Comparison of ENCODE assay signal across 16 cellular contexts in genomic region chr2:207226243-207226642, GRCh38.
DNase-seq lines count a peak whose midpoint lies in the region; ATAC-seq and TF ChIP-seq lines count a peak whose summit lies in the region.
"Had no signal": no experiment of that assay in that cellular context is flagged by ENCODE, and none has a peak within 500 bp of the region (broad histone marks: within the 10 kb centered on the region; RNA-seq: fewer than 3 reads in every experiment).

No MANE protein-coding gene starts in this region.

- CTCF ChIA-PET in activated CD4-positive, alpha-beta memory T cell treated with anti-CD3 and anti-CD28 coated beads for 36 hours (lab: Charles Lee): interaction anchor here (1.2 to 1.3 kb wide), 2 partner anchors 15 to 62 kb away, joined by 4 to 6 read pairs; no protein-coding TSS in a partner anchor
- CTCF ChIA-PET in activated CD4-positive, alpha-beta memory T cell treated with anti-CD3 and anti-CD28 coated beads, Interleukin-2, amount 10 ng/mL, durations not matched to agents 7 days and 5 days (lab: Charles Lee): interaction anchor here (1.2 kb wide), 1 partner anchor 179 kb away, joined by 3 read pairs; no protein-coding TSS in a partner anchor

- ATAC-seq in gastroesophageal sphincter (no peak), GM21717 (IDR thresholded peaks at IDR 0.05; ENCODE audit: unreplicated experiment) (no peak), GM19452 (IDR thresholded peaks at IDR 0.05; ENCODE audit: unreplicated experiment) (no peak)
- ATAC-seq in stimulated activated memory B cell treated with anti-CD40 and anti-IgM and Interleukin-4, amounts not matched to agents 10 μg/mL and 1 μg/mL and 100 μg/mL, for 72 hours: no peak
- ATAC-seq: A549; CD8-positive, alpha-beta T cell; T-helper 17 cell had no signal

- no peaks in the 10 kb centered on the region for H3K9me3 Mint-ChIP-seq in activated CD4-positive, alpha-beta memory T cell treated with anti-CD3 and anti-CD28 coated beads for 36 hours
- H3K9me3 Mint-ChIP-seq in activated CD4-positive, alpha-beta memory T cell treated with anti-CD3 and anti-CD28 coated beads, Interleukin-2, amount 10 ng/mL, durations not matched to agents 7 days and 5 days: no peaks in the 10 kb centered on the region
- H3K9me3 Mint-ChIP-seq in stimulated activated memory B cell treated with anti-CD40 and anti-IgM and Interleukin-4, amounts not matched to agents 10 μg/mL and 1 μg/mL and 100 μg/mL, for 72 hours: peaks cover 3% of the 10 kb centered on the region
- H3K9me3 Mint-ChIP-seq: CD8-positive, alpha-beta T cell had no signal

- intact Hi-C loops in activated CD4-positive, alpha-beta memory T cell treated with anti-CD3 and anti-CD28 coated beads for 36 hours (cut with micrococcal nuclease): loop anchor here (1.0 to 10.0 kb wide), 2 partner anchors 59 to 241 kb away; no protein-coding TSS in a partner anchor

- no peak for DNase-seq in activated CD4-positive, alpha-beta memory T cell treated with anti-CD3 and anti-CD28 coated beads for 36 hours
- DNase-seq in activated CD4-positive, alpha-beta memory T cell treated with anti-CD3 and anti-CD28 coated beads, Interleukin-2, amount 10 ng/mL, durations not matched to agents 7 days and 5 days: no peak
- no peak for DNase-seq in SJSA1 (ENCODE audit: low read depth in 1 of 2, low spot score in 2 of 2)
- no peak for DNase-seq in HUDEP-2 (lab: John Stamatoyannopoulos, UW; ENCODE audit: unreplicated experiment in 76 of 76)
- DNase-seq: activated CD4-positive, alpha-beta T cell treated with anti-CD3 and anti-CD28 coated beads, Interleukin-2, amount 50 U/mL, for 4 hours; CD8-positive, alpha-beta T cell; foreskin keratinocyte; NCI-H526; posterior cingulate gyrus; T-helper 17 cell had no signal

- TF ChIP-seq POLR2A in gastroesophageal sphincter (IDR thresholded peaks at IDR 0.05): no peak

- H3K36me3 ChIP-seq in SJSA1 (no peaks in the 10 kb centered on the region), gastroesophageal sphincter (no peaks in the 10 kb centered on the region)
- H3K36me3 ChIP-seq: tibial nerve had no signal

- POLR2A ChIA-PET in activated CD4-positive, alpha-beta memory T cell treated with anti-CD3 and anti-CD28 coated beads for 36 hours (lab: Charles Lee): interaction anchor here (1.6 to 3.7 kb wide), 4 partner anchors 14 to 61 kb away, joined by 3 to 18 read pairs (median 10); partner anchors contain the start of gene KLF7
- POLR2A ChIA-PET in activated CD4-positive, alpha-beta memory T cell treated with anti-CD3 and anti-CD28 coated beads, Interleukin-2, amount 10 ng/mL, durations not matched to agents 7 days and 5 days (lab: Charles Lee): interaction anchor here (1.2 kb wide), 1 partner anchor 60 kb away, joined by 3 read pairs; the partner anchor contains the start of gene KLF7

- H3K4me3 Mint-ChIP-seq in activated CD4-positive, alpha-beta memory T cell treated with anti-CD3 and anti-CD28 coated beads for 36 hours: no peak overlapping the region
- H3K4me3 Mint-ChIP-seq in activated CD4-positive, alpha-beta memory T cell treated with anti-CD3 and anti-CD28 coated beads, Interleukin-2, amount 10 ng/mL, durations not matched to agents 7 days and 5 days: no peak overlapping the region
- H3K4me3 Mint-ChIP-seq in stimulated activated memory B cell treated with anti-CD40 and anti-IgM and Interleukin-4, amounts not matched to agents 10 μg/mL and 1 μg/mL and 100 μg/mL, for 72 hours: no peak overlapping the region
- H3K4me3 Mint-ChIP-seq: T-helper 17 cell had no signal

- no peak overlapping the region for H3K4me3 ChIP-seq in SJSA1
- H3K4me3 ChIP-seq in gastroesophageal sphincter: no peak overlapping the region
- H3K4me3 ChIP-seq: A549 had no signal

- no peaks in the 10 kb centered on the region for H3K27me3 ChIP-seq in SJSA1 (replicated peaks)
- H3K27me3 ChIP-seq in gastroesophageal sphincter: no peaks in the 10 kb centered on the region
- H3K27me3 ChIP-seq: foreskin keratinocyte, tibial nerve had no signal

- H3K9me3 ChIP-seq in SJSA1 (replicated peaks) (no peaks in the 10 kb centered on the region), gastroesophageal sphincter (no peaks in the 10 kb centered on the region)
- H3K9me3 ChIP-seq: A549, tibial nerve had no signal

- H3K27ac ChIP-seq in SJSA1 (peak overlapping the region; percentile 5; the same call in 1 of the 2 replicates), gastroesophageal sphincter (peak overlapping the region in 3 of 4 donors; percentile 76 to 81 (median 77))
- H3K27ac ChIP-seq: A549, foreskin keratinocyte, tibial nerve had no signal

- no peak for TF ChIP-seq CTCF in gastroesophageal sphincter (IDR thresholded peaks at IDR 0.05)

- no peak for TF ChIP-seq EP300 in gastroesophageal sphincter (IDR thresholded peaks at IDR 0.05)

- peaks cover 60% of the 10 kb centered on the region for H3K4me1 Mint-ChIP-seq in activated CD4-positive, alpha-beta memory T cell treated with anti-CD3 and anti-CD28 coated beads for 36 hours (ENCODE audit: low read depth)
- peaks cover 47% of the 10 kb centered on the region for H3K4me1 Mint-ChIP-seq in activated CD4-positive, alpha-beta memory T cell treated with anti-CD3 and anti-CD28 coated beads, Interleukin-2, amount 10 ng/mL, durations not matched to agents 7 days and 5 days
- peaks cover 52% of the 10 kb centered on the region for H3K4me1 Mint-ChIP-seq in stimulated activated memory B cell treated with anti-CD40 and anti-IgM and Interleukin-4, amounts not matched to agents 10 μg/mL and 1 μg/mL and 100 μg/mL, for 72 hours

- H3K36me3 Mint-ChIP-seq in activated CD4-positive, alpha-beta memory T cell treated with anti-CD3 and anti-CD28 coated beads for 36 hours: no peaks in the 10 kb centered on the region
- no peaks in the 10 kb centered on the region for H3K36me3 Mint-ChIP-seq in activated CD4-positive, alpha-beta memory T cell treated with anti-CD3 and anti-CD28 coated beads, Interleukin-2, amount 10 ng/mL, durations not matched to agents 7 days and 5 days (ENCODE audit: low read depth)
- H3K36me3 Mint-ChIP-seq in stimulated activated memory B cell treated with anti-CD40 and anti-IgM and Interleukin-4, amounts not matched to agents 10 μg/mL and 1 μg/mL and 100 μg/mL, for 72 hours: peaks cover 8% of the 10 kb centered on the region
- H3K36me3 Mint-ChIP-seq: CD8-positive, alpha-beta T cell had no signal

- peaks cover 35% of the 10 kb centered on the region for H3K4me1 ChIP-seq in SJSA1 (replicated peaks)
- H3K4me1 ChIP-seq in gastroesophageal sphincter: peaks cover 0 to 47% (median 17%) of the 10 kb centered on the region in 3 donors

- H3K27ac Mint-ChIP-seq in activated CD4-positive, alpha-beta memory T cell treated with anti-CD3 and anti-CD28 coated beads for 36 hours: peak overlapping the region; percentile 11
- no peak overlapping the region for H3K27ac Mint-ChIP-seq in activated CD4-positive, alpha-beta memory T cell treated with anti-CD3 and anti-CD28 coated beads, Interleukin-2, amount 10 ng/mL, durations not matched to agents 7 days and 5 days
- H3K27ac Mint-ChIP-seq in stimulated activated memory B cell treated with anti-CD40 and anti-IgM and Interleukin-4, amounts not matched to agents 10 μg/mL and 1 μg/mL and 100 μg/mL, for 72 hours: peak overlapping the region; percentile 54
- H3K27ac Mint-ChIP-seq: CD8-positive, alpha-beta T cell; T-helper 17 cell had no signal

- peaks cover 2% of the 10 kb centered on the region for H3K27me3 Mint-ChIP-seq in activated CD4-positive, alpha-beta memory T cell treated with anti-CD3 and anti-CD28 coated beads for 36 hours
- H3K27me3 Mint-ChIP-seq in activated CD4-positive, alpha-beta memory T cell treated with anti-CD3 and anti-CD28 coated beads, Interleukin-2, amount 10 ng/mL, durations not matched to agents 7 days and 5 days: peaks cover 4% of the 10 kb centered on the region
- H3K27me3 Mint-ChIP-seq in stimulated activated memory B cell treated with anti-CD40 and anti-IgM and Interleukin-4, amounts not matched to agents 10 μg/mL and 1 μg/mL and 100 μg/mL, for 72 hours: no peaks in the 10 kb centered on the region
